In the genomic region with DNA sequence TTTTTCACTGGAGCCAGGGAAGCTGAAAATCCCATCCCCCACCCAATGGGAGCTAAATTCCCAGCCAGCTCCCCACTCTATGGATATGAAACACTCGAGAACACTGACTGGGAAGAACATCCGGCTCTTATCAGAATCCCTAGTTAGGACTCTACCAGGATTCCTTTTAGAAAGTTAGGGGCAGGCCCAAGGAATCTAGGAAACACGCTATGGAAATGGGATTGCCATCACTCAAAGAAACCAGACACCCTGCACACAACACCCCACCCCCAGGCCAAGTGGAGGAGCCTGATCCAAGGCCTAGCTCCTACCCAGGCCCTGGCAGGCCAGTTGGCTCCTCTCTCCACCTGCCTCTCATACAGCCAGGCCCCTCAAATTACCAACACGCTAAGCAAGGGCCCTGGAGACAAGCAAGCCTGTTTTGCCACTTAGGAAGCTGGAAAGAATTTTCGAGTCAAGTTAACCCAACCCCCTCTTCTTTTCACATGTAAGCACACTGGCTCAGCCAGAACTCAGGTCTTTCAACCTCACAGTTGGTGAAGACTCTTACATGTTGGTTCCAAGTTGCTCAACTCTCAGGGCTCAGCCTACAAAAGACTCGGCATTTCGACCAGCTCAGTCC, we compare ENCODE assay signal across 8 cellular contexts.
DNase-seq lines count a peak whose midpoint lies in the region; ATAC-seq and TF ChIP-seq lines count a peak whose summit lies in the region.

No MANE protein-coding gene starts in this region.

- peaks cover 3% of the 10 kb centered on the region for H3K36me3 Mint-ChIP-seq in T-helper 17 cell (ENCODE audit: low read depth)

- H3K27ac Mint-ChIP-seq in T-helper 17 cell: peak overlapping the region; percentile 92

- no peak for TF ChIP-seq CTCF in heart left ventricle (IDR thresholded peaks at IDR 0.05)
- TF ChIP-seq CTCF in prostate gland (IDR thresholded peaks at IDR 0.05): no peak
- no peak for TF ChIP-seq CTCF in GM20000 (IDR thresholded peaks at IDR 0.05; ENCODE audit: extremely low read depth, missing control alignments)

- intact Hi-C loops in heart left ventricle (cut with DNase I) (no loop called here), prostate gland (cut with DNase I) (no loop called here)

- peaks cover 9% of the 10 kb centered on the region for H3K36me3 ChIP-seq in ES-I3 (ENCODE audit: insufficient read depth, low read length)
- peaks cover 0 to 13% (median under 1%) of the 10 kb centered on the region in 9 donors for H3K36me3 ChIP-seq in heart left ventricle
- H3K36me3 ChIP-seq in prostate gland: no peaks in the 10 kb centered on the region

- H3K27me3 ChIP-seq in heart left ventricle: no peaks in the 10 kb centered on the region
- H3K27me3 ChIP-seq in prostate gland (replicated peaks; ENCODE audit: insufficient read depth): no peaks in the 10 kb centered on the region

- H3K4me1 Mint-ChIP-seq in T-helper 17 cell: peaks cover 61% of the 10 kb centered on the region

- no peak for ATAC-seq in T-helper 17 cell
- peak; percentile 35 to 70 (median 58) for ATAC-seq in heart left ventricle
- no peak for ATAC-seq in GM21619 (IDR thresholded peaks at IDR 0.05; ENCODE audit: unreplicated experiment)

- H3K4me3 Mint-ChIP-seq in T-helper 17 cell: peak overlapping the region; percentile 95

- TF ChIP-seq POLR2A in heart left ventricle (IDR thresholded peaks at IDR 0.05) (no peak), prostate gland (IDR thresholded peaks at IDR 0.05) (no peak)

- H3K9me3 ChIP-seq in ES-I3 (ENCODE audit: control insufficient read depth, insufficient read depth, low read length): no peaks in the 10 kb centered on the region
- no peaks in the 10 kb centered on the region for H3K9me3 ChIP-seq in T-helper 17 cell (ENCODE audit: control insufficient read depth, low read length, poor library complexity, severe bottlenecking)
- no peaks in the 10 kb centered on the region for H3K9me3 ChIP-seq in heart left ventricle
- no peaks in the 10 kb centered on the region for H3K9me3 ChIP-seq in prostate gland

- peak overlapping the region in 11 of 12 donors; percentile 63 to 94 (median 85) for H3K27ac ChIP-seq in heart left ventricle
- peak overlapping the region; percentile 53 to 81 for H3K27ac ChIP-seq in prostate gland

- H3K4me3 ChIP-seq in heart left ventricle: peak overlapping the region in 9 of 12 donors; percentile 24 to 99 (median 93)
- peak overlapping the region in 1 of 2 donors; percentile 10 for H3K4me3 ChIP-seq in prostate gland

- WGBS in heart left ventricle, 4 donors: 15 to 24% (median 22%) methylated on average over 7 of the region's 7 CpGs
- 12% methylated on average over 7 of the region's 7 CpGs for WGBS in prostate gland

- H3K4me1 ChIP-seq in ES-I3 (ENCODE audit: insufficient read depth, low read length) (peaks cover 45% of the 10 kb centered on the region), heart left ventricle (peaks cover 13 to 86% (median 75%) of the 10 kb centered on the region in 12 donors), prostate gland (replicated peaks) (peaks cover 20% of the 10 kb centered on the region)

- peak overlapping the region; percentile 74 for H3K9ac ChIP-seq in ES-I3 (ENCODE audit: low read depth, low read length)

- DNase-seq in T-helper 17 cell (no peak), heart left ventricle (peak in 4 of 5 donors; percentile 55 to 71 (median 68)), prostate gland (ENCODE audit: low spot score) (peak; percentile 51), DMS153 (lab: John Stamatoyannopoulos, UW) (no peak), GM20000 (ENCODE audit: low spot score) (no peak), OCI-M2 (lab: John Stamatoyannopoulos, UW; ENCODE audit: unreplicated experiment) (no peak)

- H3K27me3 Mint-ChIP-seq in T-helper 17 cell: no peaks in the 10 kb centered on the region

Comparison
In these comparisons a context has a peak if more than half of its experiments do, and no peak if none do; other contexts are left out.
1. ATAC-seq: peak in heart left ventricle (4 of 4); none in T-helper 17 cell (single experiment) and GM21619 (single experiment).
2. DNase-seq: peak in heart left ventricle (4 of 5) and prostate gland (single experiment); none in T-helper 17 cell (0 of 3), DMS153 (single experiment), GM20000 (single experiment) and OCI-M2 (single experiment).